ENCODE assay signal across 8 cellular contexts in genomic region chr2:216012133-216012829, GRCh38. TPM values are rescaled to one million over a fixed set of nuclear protein-coding genes. Genes with fewer than 3 reads are reported as not detected.
DNase-seq lines count a peak whose midpoint lies in the region; ATAC-seq and TF ChIP-seq lines count a peak whose summit lies in the region.

No MANE protein-coding gene starts in this region.

- DNase-seq in EH (ENCODE audit: low read depth) (peak; percentile 37), M059J (ENCODE audit: low read depth) (peak; percentile 83), cardiac fibroblast (ENCODE audit: low read depth in 2 of 2) (peak in 1 of 2 donors; percentile 43), mesothelial cell of epicardium (ENCODE audit: low spot score in 2 of 2, unreplicated experiment in 2 of 2) (no peak), DMS114 treated with DMSO at 0.1 percent for 48 hours (lab: John Stamatoyannopoulos, UW; ENCODE audit: unreplicated experiment) (no peak)

- no peak for ATAC-seq in HG02981 (IDR thresholded peaks at IDR 0.05; ENCODE audit: unreplicated experiment)
- no peak for ATAC-seq in HG03280 (IDR thresholded peaks at IDR 0.05; ENCODE audit: unreplicated experiment)
- ATAC-seq in GM18909 (IDR thresholded peaks at IDR 0.05; ENCODE audit: poor library complexity, unreplicated experiment) = no peak

- H3K27me3 Mint-ChIP-seq in mesothelial cell of epicardium (ENCODE audit: low read depth) = no peaks in the 10 kb centered on the region

- peak overlapping the region; percentile 89 for H3K27ac Mint-ChIP-seq in mesothelial cell of epicardium

- H3K4me3 ChIP-seq in cardiac fibroblast (replicated peaks in 1 of 2; ENCODE audit: low read depth in 2 of 2, low read length in 2 of 2) = peak overlapping the region in 1 of 2 donors; percentile 67

- no peaks in the 10 kb centered on the region for H3K36me3 Mint-ChIP-seq in mesothelial cell of epicardium

- H3K4me3 Mint-ChIP-seq in mesothelial cell of epicardium = peak overlapping the region; percentile 90

- H3K9me3 Mint-ChIP-seq in mesothelial cell of epicardium = no peaks in the 10 kb centered on the region

- TF ChIP-seq CTCF in cardiac fibroblast (IDR thresholded peaks at IDR 0.05; ENCODE audit: low read depth, low read length) (peak; percentile 3), mesothelial cell of epicardium (IDR thresholded peaks at IDR 0.05; ENCODE audit: unreplicated experiment) (no peak)

- peaks cover 17% of the 10 kb centered on the region for H3K4me1 Mint-ChIP-seq in mesothelial cell of epicardium

RNA-seq across cellular contexts. Expression of gene MREG, which starts 1.1 kb away (rescaled TPM):
- 3.6 and 4.0 TPM in 2 replicates for total RNA-seq in M059J (2014; rRNA removed; shearing (Covaris generic))
- 11.4 to 12.8 TPM (median 11.9 TPM) in 3 replicates for total RNA-seq in mesothelial cell of epicardium

Comparison
In these comparisons a context has a peak if more than half of its experiments do, and no peak if none do; other contexts are left out.
1. DNase-seq: peak in EH (single experiment) and M059J (single experiment); none in mesothelial cell of epicardium (0 of 2) and DMS114 treated with DMSO at 0.1 percent for 48 hours (single experiment).